ENCODE assay signal across 17 cellular contexts in the genomic region with DNA sequence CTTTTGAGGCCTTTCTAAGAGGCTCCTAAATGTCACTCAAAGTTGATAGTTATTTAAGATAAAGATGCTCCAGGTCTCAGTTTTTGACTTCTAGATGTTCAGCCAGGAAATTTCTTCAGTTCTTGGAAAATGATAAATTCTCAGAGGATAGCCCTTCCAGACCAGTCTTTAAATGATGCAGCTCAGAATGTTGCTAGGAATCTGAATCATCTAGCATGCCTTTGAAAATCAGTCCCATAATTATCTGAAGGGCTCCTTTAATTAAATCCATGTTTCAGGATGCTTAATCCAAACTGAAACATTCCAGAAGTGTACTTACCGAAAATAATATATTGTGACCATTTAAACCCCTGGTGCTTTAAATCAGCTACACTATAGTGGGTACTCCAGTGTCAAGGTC.
"Had no signal": no experiment of that assay in that cellular context is flagged by ENCODE, and none has a peak within 500 bp of the region (broad histone marks: within the 10 kb centered on the region; RNA-seq: fewer than 3 reads in every experiment).

No MANE protein-coding gene starts in this region.

- H3K27me3 Mint-ChIP-seq: activated CD8-positive, alpha-beta T cell treated with anti-CD3 and anti-CD28 coated beads for 36 hours; activated naive CD8-positive, alpha-beta T cell treated with anti-CD3 and anti-CD28 coated beads, Interleukin-2, amount 50 U/mL, for 24 hours; stimulated activated naive CD8-positive, alpha-beta T cell treated with anti-CD3 and anti-CD28 coated beads, Interleukin-15, Interleukin-2, amounts not matched to agents 100 ng/mL and 50 ng/mL, for 24 hours had no signal

- H3K4me3 Mint-ChIP-seq: activated CD8-positive, alpha-beta T cell treated with anti-CD3 and anti-CD28 coated beads for 36 hours; activated naive CD8-positive, alpha-beta T cell treated with anti-CD3 and anti-CD28 coated beads, Interleukin-2, amount 50 U/mL, for 24 hours; natural killer cell; stimulated activated naive CD8-positive, alpha-beta T cell treated with anti-CD3 and anti-CD28 coated beads, Interleukin-15, Interleukin-2, amounts not matched to agents 100 ng/mL and 50 ng/mL, for 24 hours had no signal

- H3K9me3 Mint-ChIP-seq: activated CD8-positive, alpha-beta T cell treated with anti-CD3 and anti-CD28 coated beads for 36 hours had no signal

- H3K36me3 Mint-ChIP-seq: natural killer cell had no signal

- H3K4me1 ChIP-seq: colonic mucosa, lower lobe of right lung, prostate gland, testis, upper lobe of right lung had no signal

- H3K4me1 Mint-ChIP-seq: activated naive CD8-positive, alpha-beta T cell treated with anti-CD3 and anti-CD28 coated beads, Interleukin-2, amount 50 U/mL, for 24 hours; natural killer cell had no signal

- DNase-seq: activated CD8-positive, alpha-beta memory T cell treated with anti-CD3 and anti-CD28 coated beads, Interleukin-2, amount 50 U/mL, for 4 hours; activated CD8-positive, alpha-beta T cell treated with anti-CD3 and anti-CD28 coated beads for 36 hours; activated naive CD4-positive, alpha-beta T cell; activated naive CD8-positive, alpha-beta T cell treated with anti-CD3 and anti-CD28 coated beads, Interleukin-2, amount 50 U/mL, for 24 hours; caudate nucleus; colonic mucosa; effector CD4-positive, alpha-beta T cell; left cardiac atrium; lower lobe of right lung; natural killer cell; nucleus accumbens; stimulated activated CD4-positive, alpha-beta T cell treated with anti-CD3 and anti-CD28 coated beads, Interleukin-15, amount 100 ng/mL, for 24 hours; stimulated activated CD4-positive, alpha-beta T cell treated with anti-CD3 and anti-CD28 coated beads, Interleukin-4, amount 100 ng/mL, for 24 hours; testis; upper lobe of right lung had no signal

- H3K36me3 ChIP-seq: colonic mucosa, lower lobe of right lung, prostate gland, upper lobe of right lung had no signal

- H3K27ac ChIP-seq: colonic mucosa, lower lobe of right lung, prostate gland, testis, upper lobe of right lung had no signal

- H3K27ac Mint-ChIP-seq: activated CD8-positive, alpha-beta T cell treated with anti-CD3 and anti-CD28 coated beads for 36 hours; activated naive CD8-positive, alpha-beta T cell treated with anti-CD3 and anti-CD28 coated beads, Interleukin-2, amount 50 U/mL, for 24 hours; natural killer cell; stimulated activated naive CD8-positive, alpha-beta T cell treated with anti-CD3 and anti-CD28 coated beads, Interleukin-15, Interleukin-2, amounts not matched to agents 100 ng/mL and 50 ng/mL, for 24 hours had no signal

- H3K9me3 ChIP-seq: colonic mucosa, lower lobe of right lung, prostate gland, testis, upper lobe of right lung had no signal

- H3K27me3 ChIP-seq: colonic mucosa, testis, upper lobe of right lung had no signal

- H3K4me3 ChIP-seq: colonic mucosa, lower lobe of right lung, prostate gland, testis, upper lobe of right lung had no signal
